ENCODE assay signal across 8 cellular contexts in the genomic region with DNA sequence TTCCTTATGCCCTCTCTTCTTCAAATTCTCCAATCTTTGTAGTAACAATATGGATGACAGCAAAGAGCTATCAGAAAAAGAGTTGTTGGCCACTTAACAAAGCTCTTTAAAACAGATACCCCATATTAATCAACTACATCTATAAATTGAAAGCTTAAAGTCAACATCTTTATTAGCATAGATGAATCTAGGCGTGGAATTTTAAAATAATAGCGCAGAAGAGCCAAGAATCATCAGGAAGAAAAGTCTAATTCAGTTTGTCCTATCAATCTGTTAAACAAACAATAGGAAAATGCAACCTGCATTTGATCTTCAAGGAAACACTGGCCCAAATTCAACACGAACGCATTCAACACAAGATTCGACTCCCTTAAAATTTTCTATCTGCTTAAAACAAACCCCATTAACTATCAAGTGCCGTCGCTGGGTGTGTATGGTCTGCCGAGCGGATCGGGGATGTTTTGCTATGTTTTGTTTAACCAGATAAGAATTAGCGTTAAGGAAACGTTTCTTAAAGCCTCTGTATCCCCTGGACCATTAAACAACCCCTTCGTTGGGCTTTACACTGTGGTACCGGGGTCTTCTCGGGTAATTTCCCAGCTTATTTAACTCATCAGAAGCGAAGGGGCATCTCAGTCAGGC. TPM values are rescaled to one million over a fixed set of nuclear protein-coding genes. Genes with fewer than 3 reads are reported as not detected.
DNase-seq lines count a peak whose midpoint lies in the region; ATAC-seq and TF ChIP-seq lines count a peak whose summit lies in the region.

No MANE protein-coding gene starts in this region.

- H3K9me3 Mint-ChIP-seq in endodermal cell (no peaks in the 10 kb centered on the region), osteocyte (ENCODE audit: unreplicated experiment) (no peaks in the 10 kb centered on the region)

- peak; percentile 0 for ATAC-seq in GM21381 (IDR thresholded peaks at IDR 0.05; ENCODE audit: unreplicated experiment)
- ATAC-seq in GM18907 (IDR thresholded peaks at IDR 0.05; ENCODE audit: unreplicated experiment) = no peak

- H3K4me1 Mint-ChIP-seq in endodermal cell (peaks cover 21% of the 10 kb centered on the region), osteocyte (ENCODE audit: unreplicated experiment) (peaks cover 38% of the 10 kb centered on the region)

- H3K4me1 ChIP-seq in BE2C (0 out of 2 replicates have a peak, but pooled peaks cover 4% of the 10 kb centered on the region), OCI-LY3 (ENCODE audit: low read length) (peaks cover 26% of the 10 kb centered on the region), endodermal cell (ENCODE audit: control insufficient read depth, insufficient read depth, low read length) (no peaks in the 10 kb centered on the region)

- H3K27me3 Mint-ChIP-seq in endodermal cell (ENCODE audit: insufficient read depth) (peaks cover 25% of the 10 kb centered on the region), osteocyte (ENCODE audit: unreplicated experiment) (no peaks in the 10 kb centered on the region)

- H3K4me2 ChIP-seq in OCI-LY3 (ENCODE audit: low read length) = peak overlapping the region; percentile 89

- H3K9me3 ChIP-seq in BE2C = no peaks in the 10 kb centered on the region
- no peaks in the 10 kb centered on the region for H3K9me3 ChIP-seq in OCI-LY3 (ENCODE audit: insufficient read depth, low read length)
- no peaks in the 10 kb centered on the region for H3K9me3 ChIP-seq in endodermal cell (ENCODE audit: control insufficient read depth, low read length)

- H3K79me2 ChIP-seq in OCI-LY3 (ENCODE audit: low read length) = no peaks in the 10 kb centered on the region

- no peak overlapping the region for H3K27ac ChIP-seq in OCI-LY3 (ENCODE audit: low read length)
- no peak overlapping the region for H3K27ac ChIP-seq in endodermal cell (ENCODE audit: low read depth, low read length)

- H4K20me1 ChIP-seq in OCI-LY3 (ENCODE audit: insufficient read depth, low read length) = no peaks in the 10 kb centered on the region

- H3K36me3 ChIP-seq in BE2C = no peaks in the 10 kb centered on the region
- no peaks in the 10 kb centered on the region for H3K36me3 ChIP-seq in OCI-LY3 (replicated peaks; ENCODE audit: low read depth, low read length)
- H3K36me3 ChIP-seq in endodermal cell (ENCODE audit: control insufficient read depth, insufficient read depth, low read length) = no peaks in the 10 kb centered on the region

- 7 to 9% methylated on average over 3 to 16 of the region's 16 CpGs for WGBS in endodermal cell (ENCODE audit: insufficient coverage in 1 of 2, insufficient read length in 1 of 2), 2 experiments

- peak overlapping the region; percentile 81 for H3K4me3 Mint-ChIP-seq in endodermal cell
- H3K4me3 Mint-ChIP-seq in osteocyte (ENCODE audit: unreplicated experiment) = peak overlapping the region; percentile 97

- peak overlapping the region; percentile 66 for H3K9ac ChIP-seq in OCI-LY3 (ENCODE audit: low read length)
- peak overlapping the region; percentile 70 for H3K9ac ChIP-seq in endodermal cell (ENCODE audit: extremely low read depth, low read length, poor library complexity, severe bottlenecking)

- H3K27me3 ChIP-seq in BE2C = no peaks in the 10 kb centered on the region
- no peaks in the 10 kb centered on the region for H3K27me3 ChIP-seq in OCI-LY3 (ENCODE audit: low read depth, low read length)
- H3K27me3 ChIP-seq in endodermal cell (ENCODE audit: control insufficient read depth, insufficient read depth, low read length, poor library complexity, severe bottlenecking) = peaks cover 17% of the 10 kb centered on the region

- peak overlapping the region; percentile 85 for H3K4me3 ChIP-seq in BE2C (ENCODE audit: low read depth, low read length)
- peak overlapping the region; percentile 80 for H3K4me3 ChIP-seq in OCI-LY3 (ENCODE audit: low read length)
- H3K4me3 ChIP-seq in endodermal cell (ENCODE audit: low read length) = peak overlapping the region; percentile 85

- TF ChIP-seq CTCF in BE2C (IDR thresholded peaks at IDR 0.05; ENCODE audit: low read depth, low read length) = no peak
- TF ChIP-seq CTCF in OCI-LY3 (IDR thresholded peaks at IDR 0.05; ENCODE audit: low read depth, low read length) = no peak
- TF ChIP-seq CTCF in endodermal cell (conservative IDR thresholded peaks at IDR 0.05) = no peak
- TF ChIP-seq CTCF in osteocyte (IDR thresholded peaks at IDR 0.05) = no peak

- H3K27ac Mint-ChIP-seq in endodermal cell (peak overlapping the region; percentile 26), osteocyte (ENCODE audit: unreplicated experiment) (peak overlapping the region; percentile 96)

- H3K36me3 Mint-ChIP-seq in endodermal cell (ENCODE audit: low read depth) (no peaks in the 10 kb centered on the region), osteocyte (ENCODE audit: unreplicated experiment) (no peaks in the 10 kb centered on the region)

- peak overlapping the region; percentile 57 for H2AFZ ChIP-seq in OCI-LY3 (ENCODE audit: low read depth, low read length)

- no peak for DNase-seq in BE2C
- DNase-seq in endodermal cell = no peak
- DNase-seq in osteocyte (ENCODE audit: extremely low spot score, unreplicated experiment) = no peak
- no peak for DNase-seq in EL
- DNase-seq in NCI-H1417 treated with DMSO at 0.1 percent for 48 hours (lab: John Stamatoyannopoulos, UW) = no peak

RNA-seq across cellular contexts. Expression of gene LYST, which starts 1.0 kb away (rescaled TPM):
- polyA plus RNA-seq in BE2C (2012; ENCODE audit: insufficient read depth, insufficient read length, low read depth) = 8.4 TPM
- total RNA-seq in endodermal cell (1 to 10 TPM; 2.5 to 6.8 TPM), osteocyte (21.7 and 23.0 TPM in 2 replicates)
- polyA plus RNA-seq in endodermal cell (2013, experiment 1 of 2) = 2.1 TPM
- polyA plus RNA-seq in endodermal cell (2013, experiment 2 of 2) = 1.7 TPM
